ENCODE assay signal across 8 cellular contexts in the genomic region with DNA sequence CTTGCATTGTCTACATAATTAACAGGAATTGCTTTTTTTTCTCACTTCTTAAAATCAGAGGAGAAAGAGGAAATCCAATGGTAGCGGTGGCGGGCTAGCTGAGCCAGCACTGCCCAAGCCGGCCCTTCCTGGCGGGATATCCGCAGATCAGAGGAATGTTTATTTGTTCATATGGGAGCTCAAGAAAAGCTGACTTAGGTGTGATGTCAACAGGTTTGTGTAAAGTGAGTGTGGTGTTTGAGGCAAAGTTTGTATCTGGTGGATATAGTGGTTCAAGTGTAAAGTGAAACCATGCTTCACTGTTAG. TPM values are rescaled to one million over a fixed set of nuclear protein-coding genes. Genes with fewer than 3 reads are reported as not detected.
A peak's percentile ranks its signal among the peaks of the same experiment; 100 is the strongest.
DNase-seq lines count a peak whose midpoint lies in the region; ATAC-seq and TF ChIP-seq lines count a peak whose summit lies in the region.

No MANE protein-coding gene starts in this region.

- no peaks in the 10 kb centered on the region for H3K9me3 ChIP-seq in gastrocnemius medialis

- no peaks in the 10 kb centered on the region for H3K9me3 Mint-ChIP-seq in T-helper 1 cell treated with Interleukin-12 subunit alpha and Interleukin-12 subunit beta and Interleukin-4 antibody, amounts not matched to agents 30 μg/mL and 1 μg/mL, for 36 hours

- H3K27ac ChIP-seq in gastrocnemius medialis, result peak overlapping the region in 3 of 4 donors; percentile 34 to 56 (median 49)

- in situ Hi-C loops in gastrocnemius medialis (cut with MboI; ENCODE audit: low sequenced_read_pairs in 4 of 4), result no loop called here

- DNase-seq in H7 (no peak), foreskin fibroblast (no peak), gastrocnemius medialis (no peak), DMS 273 treated with DMSO at 0.1 percent for 48 hours (lab: John Stamatoyannopoulos, UW) (no peak), hepatic stellate cell (ENCODE audit: low spot score) (no peak), GDM1 (lab: John Stamatoyannopoulos, UW) (no peak)

- TF ChIP-seq CTCF in foreskin fibroblast (IDR thresholded peaks at IDR 0.05; ENCODE audit: low read depth, low read length) (no peak), gastrocnemius medialis (IDR thresholded peaks at IDR 0.05 in 4 of 5, conservative IDR thresholded peaks at IDR 0.05 in 1 of 5) (no peak)

- peak overlapping the region; percentile 86 for H3K4me3 Mint-ChIP-seq in T-helper 1 cell treated with Interleukin-12 subunit alpha and Interleukin-12 subunit beta and Interleukin-4 antibody, amounts not matched to agents 30 μg/mL and 1 μg/mL, for 36 hours

- ATAC-seq in gastrocnemius medialis, result peak in 1 of 2 donors; percentile 8
- ATAC-seq in HG02623 (IDR thresholded peaks at IDR 0.05; ENCODE audit: unreplicated experiment), result no peak

- H3K27ac Mint-ChIP-seq in T-helper 1 cell treated with Interleukin-12 subunit alpha and Interleukin-12 subunit beta and Interleukin-4 antibody, amounts not matched to agents 30 μg/mL and 1 μg/mL, for 36 hours, result peak overlapping the region; percentile 92

- TF ChIP-seq POLR2A in gastrocnemius medialis (IDR thresholded peaks at IDR 0.05), result no peak

- intact Hi-C loops in gastrocnemius medialis (cut with DNase I; ENCODE audit: low total_unique reads), result loop anchor here (5.0 kb wide), 1 partner anchor 87 kb away; no protein-coding TSS in a partner anchor

- H3K36me3 Mint-ChIP-seq in T-helper 1 cell treated with Interleukin-12 subunit alpha and Interleukin-12 subunit beta and Interleukin-4 antibody, amounts not matched to agents 30 μg/mL and 1 μg/mL, for 36 hours (ENCODE audit: low read depth), result peaks cover 14% of the 10 kb centered on the region

- peaks cover 0 to 4% of the 10 kb centered on the region in 2 donors for H3K4me1 ChIP-seq in gastrocnemius medialis

- H3K27me3 ChIP-seq in H7 (ENCODE audit: control insufficient read depth, insufficient read depth, low read length), result peaks cover 10% of the 10 kb centered on the region
- H3K27me3 ChIP-seq in gastrocnemius medialis, result peaks cover 0 to 5% (median 0%) of the 10 kb centered on the region in 3 donors

- no peaks in the 10 kb centered on the region for H3K36me3 ChIP-seq in H7 (replicated peaks; ENCODE audit: control insufficient read depth, insufficient read depth, low read length)
- no peaks in the 10 kb centered on the region for H3K36me3 ChIP-seq in gastrocnemius medialis

- H3K4me3 ChIP-seq in H7 (ENCODE audit: insufficient read depth, low read depth, low read length), result peak overlapping the region; percentile 67
- peak overlapping the region; percentile 68 to 70 for H3K4me3 ChIP-seq in foreskin fibroblast (ENCODE audit: low read depth in 1 of 2, low read length in 2 of 2)
- peak overlapping the region; percentile 62 to 84 (median 64) for H3K4me3 ChIP-seq in gastrocnemius medialis

- peaks cover 30% of the 10 kb centered on the region for H3K4me1 Mint-ChIP-seq in T-helper 1 cell treated with Interleukin-12 subunit alpha and Interleukin-12 subunit beta and Interleukin-4 antibody, amounts not matched to agents 30 μg/mL and 1 μg/mL, for 36 hours (ENCODE audit: low read depth)

- H3K27me3 Mint-ChIP-seq in T-helper 1 cell treated with Interleukin-12 subunit alpha and Interleukin-12 subunit beta and Interleukin-4 antibody, amounts not matched to agents 30 μg/mL and 1 μg/mL, for 36 hours (ENCODE audit: low read depth), result peaks cover 9% of the 10 kb centered on the region

RNA-seq across cellular contexts. Expression of a gene that starts 0.5 kb away (rescaled TPM):
- total RNA-seq in H7 (2014; rRNA removed; shearing (Covaris generic)), result 33.6 and 40.0 TPM in 2 replicates
- 1 to 10 TPM; 1.2 to 1.8 (median 1.7) TPM for total RNA-seq in gastrocnemius medialis

Comparison
In these comparisons a context has a peak if more than half of its experiments do, and no peak if none do; other contexts are left out.
1. RNA of a gene that starts 0.5 kb away (total RNA-seq): 33.6 to 40.0 TPM in H7; 1.2 to 1.8 TPM in gastrocnemius medialis; every median in the first group is over 10 times any median in the second.
2. Peak in every context shown above with its lines, with median percentiles within 50 percentile points of each other: H3K4me3 ChIP-seq.